In the genomic region with DNA sequence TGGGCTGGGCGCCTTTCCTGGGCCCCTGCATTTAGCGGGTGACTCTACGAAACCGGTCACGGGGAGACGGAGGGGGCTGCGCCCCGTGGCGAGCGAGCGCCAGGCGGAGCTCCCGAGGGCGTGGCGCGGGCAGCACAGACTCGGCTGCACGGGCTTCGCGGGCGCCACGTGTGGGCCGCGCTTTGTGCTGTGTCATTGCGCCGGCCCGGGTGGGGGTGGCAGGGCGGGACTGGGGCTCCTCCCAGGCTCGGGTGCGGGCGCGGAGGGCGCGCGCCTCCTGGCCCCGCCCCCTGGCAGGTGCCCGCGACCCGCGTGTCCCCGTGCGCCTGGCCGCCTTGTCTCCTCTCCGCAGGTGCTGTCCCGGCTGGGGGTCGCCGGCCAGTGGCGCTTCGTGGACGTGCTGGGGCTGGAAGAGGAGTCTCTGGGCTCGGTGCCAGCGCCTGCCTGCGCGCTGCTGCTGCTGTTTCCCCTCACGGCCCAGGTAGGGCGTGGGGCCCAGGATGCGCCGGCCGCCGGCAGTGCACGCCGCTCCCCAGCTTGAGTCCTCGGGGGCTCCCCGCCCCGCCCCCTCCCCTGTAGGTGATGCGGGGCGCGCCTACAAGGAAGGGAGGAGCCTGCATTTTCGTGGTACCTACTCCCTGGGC, we compare ENCODE assay signal across 8 cellular contexts. TPM values are rescaled to one million over a fixed set of nuclear protein-coding genes. Genes with fewer than 3 reads are reported as not detected.
DNase-seq lines count a peak whose midpoint lies in the region; ATAC-seq, FAIRE-seq and TF ChIP-seq lines count a peak whose summit lies in the region.

No MANE protein-coding gene starts in this region.

- H3F3A ChIP-seq in SK-N-SH (replicated peaks; ENCODE audit: insufficient read depth), result peaks cover 3% of the 10 kb centered on the region

- peak; percentile 4 for FAIRE-seq in HTR-8/SVneo (lab: Jason Lieb, UNC)

- DNase-seq in BJ (ENCODE audit: low read depth) (no peak), HTR-8/SVneo (ENCODE audit: insufficient read length, low spot score) (peak; percentile 53), SK-N-SH (peak; percentile 85), dorsolateral prefrontal cortex (peak; percentile 40 to 82 (median 64)), lower leg skin (ENCODE audit: low spot score in 2 of 2) (peak in 1 of 2 donors; percentile 87), GDM1 (lab: John Stamatoyannopoulos, UW) (no peak)
- peak in 2 of 3 experiments; percentile 22 to 26 for DNase-seq in stimulated activated CD4-positive, alpha-beta T cell treated with anti-CD3 and anti-CD28 coated beads, TNF-alpha, amount 100 ng/mL, for 4 hours (ENCODE audit: low read depth in 3 of 3)

- H3K79me2 ChIP-seq in SK-N-SH (ENCODE audit: insufficient read depth), result peaks cover 41% of the 10 kb centered on the region; the same call in 1 of the 2 replicates

- no peaks in the 10 kb centered on the region for H3K9me3 ChIP-seq in SK-N-SH

- H3K4me3 ChIP-seq in BJ (ENCODE audit: low read depth, low read length) (peak overlapping the region; percentile 88), SK-N-SH (ENCODE audit: low read depth in 2 of 2, low read length in 1 of 2) (peak overlapping the region; percentile 77 to 97), dorsolateral prefrontal cortex (peak overlapping the region; percentile 45 to 87 (median 77)), lower leg skin (ENCODE audit: low read depth, poor library complexity, severe bottlenecking) (peak overlapping the region; percentile 24)

- peaks cover 9% of the 10 kb centered on the region for H3K36me3 ChIP-seq in BJ (ENCODE audit: control insufficient read depth, insufficient read depth, low read length)
- peaks cover 33% of the 10 kb centered on the region in 2 experiments for H3K36me3 ChIP-seq in SK-N-SH (replicated peaks in 1 of 2; ENCODE audit: control insufficient read depth in 1 of 2, insufficient read depth in 2 of 2, low read length in 1 of 2)

- TF ChIP-seq EP300 in SK-N-SH (IDR thresholded peaks at IDR 0.05; ENCODE audit: borderline replicate concordance in 1 of 2, low read depth in 1 of 2, low read length in 1 of 2), result no peak

- H3K9me2 ChIP-seq in SK-N-SH, result no peaks in the 10 kb centered on the region

- H3K27me3 ChIP-seq in BJ (ENCODE audit: control insufficient read depth, insufficient read depth, low read length), result peaks cover 3% of the 10 kb centered on the region; the same call in 1 of the 2 replicates
- H3K27me3 ChIP-seq in SK-N-SH (ENCODE audit: insufficient read depth), result no peaks in the 10 kb centered on the region
- H3K27me3 ChIP-seq in dorsolateral prefrontal cortex, result peaks cover 0 to 13% (median 0%) of the 10 kb centered on the region in 45 donors

- TF ChIP-seq CTCF in BJ (IDR thresholded peaks at IDR 0.05; ENCODE audit: insufficient read depth, low read depth, low read length), result no peak
- no peak for TF ChIP-seq CTCF in SK-N-SH (IDR thresholded peaks at IDR 0.05)
- peak in 4 of 56 donors; percentile 6 to 27 (median 10) for TF ChIP-seq CTCF in dorsolateral prefrontal cortex (IDR thresholded peaks at IDR 0.05 in 54 of 56, conservative IDR thresholded peaks at IDR 0.05 in 2 of 56; ENCODE audit: low read depth in 1 of 56, partially characterized antibody in 56 of 56)
- no peak for TF ChIP-seq CTCF in lower leg skin (IDR thresholded peaks at IDR 0.05)

- 2% methylated on average over 29 of the region's 69 CpGs for WGBS in SK-N-SH (ENCODE audit: low lambda C conversion rate)
- 0 to 2% methylated on average over 15 to 29 of the region's 69 CpGs for WGBS in lower leg skin, 2 donors

- ATAC-seq in GM19023 (IDR thresholded peaks at IDR 0.05; ENCODE audit: unreplicated experiment), result peak; percentile 56

- H3K27ac ChIP-seq in SK-N-SH (ENCODE audit: low read depth in 2 of 2, low read length in 1 of 2) (peak overlapping the region; percentile 73 to 95; a peak in 3 of 4 replicates), dorsolateral prefrontal cortex (peak overlapping the region in 57 of 59 donors; percentile 26 to 97 (median 89))

- CTCF ChIA-PET in BJ (lab: Yijun Ruan, JAX) (interaction anchor here (1.1 to 2.8 kb wide), 8 partner anchors 23 to 427 kb away, joined by 4 to 18 read pairs (median 6); a partner anchor contains a TSS), SK-N-SH (lab: Yijun Ruan, JAX) (interaction anchor here (0.9 to 3.9 kb wide), 10 partner anchors 11 to 761 kb away, joined by 3 to 25 read pairs (median 6); a partner anchor contains a TSS)

- intact Hi-C loops in dorsolateral prefrontal cortex (cut with DNase I) (loop anchor here in 1 of 2 donors (5.0 kb wide), 1 partner anchor 40 kb away; no protein-coding TSS in a partner anchor), lower leg skin (cut with DNase I; ENCODE audit: low total_unique reads) (no loop called here)

- peaks cover 23% of the 10 kb centered on the region for H4K20me1 ChIP-seq in SK-N-SH (ENCODE audit: insufficient read depth)

- POLR2A ChIA-PET in BJ (lab: Charles Lee) (interaction anchor here (0.7 kb wide), 1 partner anchor 185 kb away, joined by 3 read pairs; no protein-coding TSS in a partner anchor), SK-N-SH (lab: Yijun Ruan, JAX) (interaction anchor here (0.6 to 4.7 kb wide), 21 partner anchors 7 to 1619 kb away, joined by 3 to 67 read pairs (median 4); a partner anchor contains a TSS)

- no peak for TF ChIP-seq RAD21 in SK-N-SH (IDR thresholded peaks at IDR 0.05; ENCODE audit: low read length)

- peak overlapping the region; percentile 31; the same call in 1 of the 2 replicates for H2AFZ ChIP-seq in SK-N-SH (ENCODE audit: low read depth)

- no peak for TF ChIP-seq POLR2A in lower leg skin (IDR thresholded peaks at IDR 0.05)

- peak overlapping the region; percentile 95 for H3K9ac ChIP-seq in SK-N-SH

- peaks cover 10 to 16% of the 10 kb centered on the region in 2 experiments; a peak in 3 of 4 replicates for H3K4me1 ChIP-seq in SK-N-SH (ENCODE audit: control insufficient read depth in 1 of 2, insufficient read depth in 2 of 2, low read depth in 1 of 2, low read length in 1 of 2)

- peak overlapping the region; percentile 89 for H3K4me2 ChIP-seq in SK-N-SH

TF ChIP-seq in SK-N-SH, 30 proteins besides CTCF, POLR2A, EP300 and RAD21:
- TF ChIP-seq, protein P1, sequence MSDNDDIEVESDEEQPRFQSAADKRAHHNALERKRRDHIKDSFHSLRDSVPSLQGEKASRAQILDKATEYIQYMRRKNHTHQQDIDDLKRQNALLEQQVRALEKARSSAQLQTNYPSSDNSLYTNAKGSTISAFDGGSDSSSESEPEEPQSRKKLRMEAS (IDR thresholded peaks at IDR 0.05; ENCODE audit: low read depth), result peak; percentile 96
- TF ChIP-seq MXI1 (IDR thresholded peaks at IDR 0.05; ENCODE audit: low read depth, low read length), result peak; percentile 92; the same call in 1 of the 2 replicates
- TF ChIP-seq, protein P2, sequence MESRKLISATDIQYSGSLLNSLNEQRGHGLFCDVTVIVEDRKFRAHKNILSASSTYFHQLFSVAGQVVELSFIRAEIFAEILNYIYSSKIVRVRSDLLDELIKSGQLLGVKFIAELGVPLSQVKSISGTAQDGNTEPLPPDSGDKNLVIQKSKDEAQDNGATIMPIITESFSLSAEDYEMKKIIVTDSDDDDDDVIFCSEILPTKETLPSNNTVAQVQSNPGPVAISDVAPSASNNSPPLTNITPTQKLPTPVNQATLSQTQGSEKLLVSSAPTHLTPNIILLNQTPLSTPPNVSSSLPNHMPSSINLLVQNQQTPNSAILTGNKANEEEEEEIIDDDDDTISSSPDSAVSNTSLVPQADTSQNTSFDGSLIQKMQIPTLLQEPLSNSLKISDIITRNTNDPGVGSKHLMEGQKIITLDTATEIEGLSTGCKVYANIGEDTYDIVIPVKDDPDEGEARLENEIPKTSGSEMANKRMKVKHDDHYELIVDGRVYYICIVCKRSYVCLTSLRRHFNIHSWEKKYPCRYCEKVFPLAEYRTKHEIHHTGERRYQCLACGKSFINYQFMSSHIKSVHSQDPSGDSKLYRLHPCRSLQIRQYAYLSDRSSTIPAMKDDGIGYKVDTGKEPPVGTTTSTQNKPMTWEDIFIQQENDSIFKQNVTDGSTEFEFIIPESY (IDR thresholded peaks at IDR 0.05; ENCODE audit: borderline replicate concordance, low read depth), result no peak
- TF ChIP-seq, protein P3, sequence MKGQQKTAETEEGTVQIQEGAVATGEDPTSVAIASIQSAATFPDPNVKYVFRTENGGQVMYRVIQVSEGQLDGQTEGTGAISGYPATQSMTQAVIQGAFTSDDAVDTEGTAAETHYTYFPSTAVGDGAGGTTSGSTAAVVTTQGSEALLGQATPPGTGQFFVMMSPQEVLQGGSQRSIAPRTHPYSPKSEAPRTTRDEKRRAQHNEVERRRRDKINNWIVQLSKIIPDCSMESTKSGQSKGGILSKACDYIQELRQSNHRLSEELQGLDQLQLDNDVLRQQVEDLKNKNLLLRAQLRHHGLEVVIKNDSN (IDR thresholded peaks at IDR 0.05; ENCODE audit: borderline replicate concordance, low read depth), result peak; percentile 44; the same call in 1 of the 2 replicates

RNA-seq across cellular contexts. Expression of a gene that starts 0.7 kb away (rescaled TPM):
- polyA plus RNA-seq in BJ (2011; rRNA removed), result 1,295 and 1,743 TPM in 2 replicates
- 240 and 358 TPM in 2 replicates for polyA minus RNA-seq in BJ (2011; rRNA and poly(A)+ RNA removed)
- polyA plus RNA-seq in SK-N-SH (2012; rRNA removed), result 1,518 and 1,901 TPM in 2 replicates
- polyA plus RNA-seq in SK-N-SH (2012; cell fraction: cytosol; rRNA removed), result 1,568 and 1,703 TPM in 2 replicates
- 3,000 and 3,222 TPM in 2 replicates for polyA plus RNA-seq in SK-N-SH (2012; cell fraction: nucleus; rRNA removed)
- 1,000 to 10,000 TPM in 92 of 120 experiments, 100 to 1,000 TPM in 28; 402 to 1,618 (median 1,227) TPM for total RNA-seq in dorsolateral prefrontal cortex
- total RNA-seq in lower leg skin, result 1 to 10 TPM; 2.2 to 8.3 (median 5.1) TPM

RNA-seq across cellular contexts. Expression of a gene that starts 43.0 kb away (rescaled TPM):
- 50.3 and 52.9 TPM in 2 replicates for polyA plus RNA-seq in BJ (2011; rRNA removed)
- 61.1 and 67.8 TPM in 2 replicates for polyA minus RNA-seq in BJ (2011; rRNA and poly(A)+ RNA removed)
- polyA plus RNA-seq in SK-N-SH (2012; rRNA removed), result 49.8 and 56.6 TPM in 2 replicates
- 42.3 and 54.5 TPM in 2 replicates for polyA plus RNA-seq in SK-N-SH (2012; cell fraction: cytosol; rRNA removed)
- 71.4 and 112 TPM in 2 replicates for polyA plus RNA-seq in SK-N-SH (2012; cell fraction: nucleus; rRNA removed)
- 100 to 1,000 TPM in 78 of 120 experiments, 10 to 100 TPM in 42; 71.7 to 260 (median 112) TPM for total RNA-seq in dorsolateral prefrontal cortex
- total RNA-seq in lower leg skin, result 10 to 100 TPM; 24.0 to 49.2 (median 43.3) TPM

Comparison
In these comparisons a context has a peak if more than half of its experiments do, and no peak if none do; other contexts are left out.
1. DNase-seq: peak in HTR-8/SVneo (single experiment), SK-N-SH (single experiment), dorsolateral prefrontal cortex (10 of 10) and stimulated activated CD4-positive, alpha-beta T cell treated with anti-CD3 and anti-CD28 coated beads, TNF-alpha, amount 100 ng/mL, for 4 hours (2 of 3); none in BJ (single experiment) and GDM1 (single experiment).
2. H3K4me3 ChIP-seq: peak in every context shown above with its lines; median percentile 88 in BJ; 87 in SK-N-SH; 77 in dorsolateral prefrontal cortex; 24 in lower leg skin.
3. RNA of a gene that starts 0.7 kb away (total RNA-seq): 402 to 1,618 TPM in dorsolateral prefrontal cortex; 2.2 to 8.3 TPM in lower leg skin; every median in the first group is over 10 times any median in the second.